7 cellular contexts compared by ENCODE assay signal in the genomic region with DNA sequence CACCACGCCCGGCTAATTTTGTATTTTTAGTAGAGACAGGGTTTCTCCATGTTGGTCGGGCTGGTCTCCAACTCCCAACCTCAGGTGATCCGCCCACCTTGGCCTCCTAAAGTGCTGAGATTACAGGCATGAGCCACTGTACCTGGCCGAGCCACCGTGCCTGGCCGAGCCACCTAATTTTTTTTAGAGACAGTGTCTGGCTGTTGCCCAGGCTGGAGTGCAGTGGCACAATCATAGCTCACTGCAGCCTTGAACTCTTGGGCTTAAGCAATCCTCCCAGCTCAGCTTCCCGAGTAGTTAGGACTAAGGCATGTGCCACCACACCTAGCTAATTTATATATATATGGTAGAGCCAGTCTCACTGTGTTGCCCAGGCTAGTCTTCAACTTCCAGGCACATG. TPM values are rescaled to one million over a fixed set of nuclear protein-coding genes. Genes with fewer than 3 reads are reported as not detected.
DNase-seq lines count a peak whose midpoint lies in the region; ATAC-seq, FAIRE-seq and TF ChIP-seq lines count a peak whose summit lies in the region.
"Not testable (repeated sequence)": the region's sequence is repeated elsewhere in the genome, so short reads cannot be mapped to it uniquely, and the experiment has no call there.

No MANE protein-coding gene starts in this region.

- H3K36me3 Mint-ChIP-seq in activated T-cell treated with anti-CD3 and anti-CD28 coated beads, Interleukin-2, amount 50 U/mL, for 72 hours (ENCODE audit: insufficient read depth in 2 of 2), result peaks cover 19 to 27% of the 10 kb centered on the region in 2 donors
- H3K36me3 Mint-ChIP-seq in chondrocyte (ENCODE audit: low read depth), result peaks cover 18% of the 10 kb centered on the region
- peaks cover 39% of the 10 kb centered on the region for H3K36me3 Mint-ChIP-seq in natural killer cell treated with Interleukin-12 subunit alpha and Interleukin-12 subunit beta and Interleukin-15 and Interleukin-18, amount 100 ng/mL, for 72 hours
- H3K36me3 Mint-ChIP-seq in stimulated activated memory B cell treated with anti-CD40 and anti-IgM and Interleukin-4, amounts not matched to agents 10 μg/mL and 1 μg/mL and 100 μg/mL, for 72 hours, result peaks cover 51% of the 10 kb centered on the region

- not testable (repeated sequence) for FAIRE-seq in keratinocyte (lab: Jason Lieb, UNC)

- 0 out of 2 replicates have a peak overlapping the region, but pooled peaks have one; percentile 15 for H3K9ac ChIP-seq in DND-41 (ENCODE audit: low read depth, low read length)
- H3K9ac ChIP-seq in keratinocyte (ENCODE audit: control insufficient read depth, extremely low read depth, insufficient read depth, low read length), result not testable (repeated sequence)

- H3K4me3 ChIP-seq in DND-41 (ENCODE audit: low read depth in 1 of 2, low read length in 2 of 2); RWPE2 (ENCODE audit: severe bottlenecking); keratinocyte (ENCODE audit: control insufficient read depth in 2 of 3, extremely low read depth in 1 of 3, insufficient read depth in 2 of 3, low read depth in 1 of 3, low read length in 3 of 3): not testable (repeated sequence)

- not testable (repeated sequence) for H3K27me3 ChIP-seq in DND-41 (ENCODE audit: insufficient read depth, low read length, poor library complexity); RWPE2 (ENCODE audit: insufficient read depth, poor library complexity, severe bottlenecking); keratinocyte (ENCODE audit: control insufficient read depth, extremely low read depth, insufficient read depth, low read length)

- H3K27me3 Mint-ChIP-seq in activated T-cell treated with anti-CD3 and anti-CD28 coated beads, Interleukin-2, amount 50 U/mL, for 72 hours (ENCODE audit: low read depth); chondrocyte (ENCODE audit: low read depth); natural killer cell treated with Interleukin-12 subunit alpha and Interleukin-12 subunit beta and Interleukin-15 and Interleukin-18, amount 100 ng/mL, for 72 hours; stimulated activated memory B cell treated with anti-CD40 and anti-IgM and Interleukin-4, amounts not matched to agents 10 μg/mL and 1 μg/mL and 100 μg/mL, for 72 hours: not testable (repeated sequence)

- H4K20me1 ChIP-seq in DND-41 (ENCODE audit: insufficient read depth, low read length), result peaks cover 53% of the 10 kb centered on the region
- H4K20me1 ChIP-seq in keratinocyte (ENCODE audit: control insufficient read depth, extremely low read depth, insufficient read depth, low read length), result not testable (repeated sequence)

- peak overlapping the region; percentile 31 for H3K4me2 ChIP-seq in DND-41 (ENCODE audit: insufficient read depth, low read length)
- H3K4me2 ChIP-seq in keratinocyte (ENCODE audit: control insufficient read depth, extremely low read depth, insufficient read depth, low read depth, low read length), result peak overlapping the region; percentile 34

- peaks cover 70% of the 10 kb centered on the region for H3K4me1 Mint-ChIP-seq in activated T-cell treated with anti-CD3 and anti-CD28 coated beads, Interleukin-2, amount 50 U/mL, for 72 hours (ENCODE audit: low read depth)
- H3K4me1 Mint-ChIP-seq in chondrocyte (ENCODE audit: low read depth), result peaks cover 59% of the 10 kb centered on the region
- peaks cover 51 to 59% of the 10 kb centered on the region in 2 donors for H3K4me1 Mint-ChIP-seq in natural killer cell treated with Interleukin-12 subunit alpha and Interleukin-12 subunit beta and Interleukin-15 and Interleukin-18, amount 100 ng/mL, for 72 hours (ENCODE audit: low read depth in 2 of 2)
- H3K4me1 Mint-ChIP-seq in stimulated activated memory B cell treated with anti-CD40 and anti-IgM and Interleukin-4, amounts not matched to agents 10 μg/mL and 1 μg/mL and 100 μg/mL, for 72 hours, result peaks cover 56% of the 10 kb centered on the region

- not testable (repeated sequence) for H2AFZ ChIP-seq in DND-41 (ENCODE audit: low read depth, low read length); keratinocyte (ENCODE audit: control insufficient read depth, low read length)

- peaks cover 66% of the 10 kb centered on the region for H3K4me1 ChIP-seq in DND-41 (ENCODE audit: insufficient read depth, low read length)
- peaks cover 45% of the 10 kb centered on the region for H3K4me1 ChIP-seq in RWPE2 (ENCODE audit: insufficient read depth, poor library complexity, severe bottlenecking)
- peaks cover 61% of the 10 kb centered on the region for H3K4me1 ChIP-seq in keratinocyte (ENCODE audit: control insufficient read depth, extremely low read depth, insufficient read depth, low read length)

- not testable (repeated sequence) for H3K9me3 ChIP-seq in DND-41 (ENCODE audit: insufficient read depth, low read length, severe bottlenecking); RWPE2 (ENCODE audit: severe bottlenecking); keratinocyte (ENCODE audit: control insufficient read depth, low read depth, low read length)

- not testable (repeated sequence) for H3K27ac Mint-ChIP-seq in activated T-cell treated with anti-CD3 and anti-CD28 coated beads, Interleukin-2, amount 50 U/mL, for 72 hours
- H3K27ac Mint-ChIP-seq in chondrocyte (ENCODE audit: unreplicated experiment), result peak overlapping the region; percentile 22
- peak overlapping the region; percentile 6 to 68 for H3K27ac Mint-ChIP-seq in natural killer cell treated with Interleukin-12 subunit alpha and Interleukin-12 subunit beta and Interleukin-15 and Interleukin-18, amount 100 ng/mL, for 72 hours
- peak overlapping the region; percentile 53 for H3K27ac Mint-ChIP-seq in stimulated activated memory B cell treated with anti-CD40 and anti-IgM and Interleukin-4, amounts not matched to agents 10 μg/mL and 1 μg/mL and 100 μg/mL, for 72 hours

- peak overlapping the region; percentile 8 to 33 for H3K4me3 Mint-ChIP-seq in activated T-cell treated with anti-CD3 and anti-CD28 coated beads, Interleukin-2, amount 50 U/mL, for 72 hours
- H3K4me3 Mint-ChIP-seq in chondrocyte (ENCODE audit: unreplicated experiment); natural killer cell treated with Interleukin-12 subunit alpha and Interleukin-12 subunit beta and Interleukin-15 and Interleukin-18, amount 100 ng/mL, for 72 hours; stimulated activated memory B cell treated with anti-CD40 and anti-IgM and Interleukin-4, amounts not matched to agents 10 μg/mL and 1 μg/mL and 100 μg/mL, for 72 hours: not testable (repeated sequence)

- not testable (repeated sequence) for TF ChIP-seq CTCF in DND-41 (IDR thresholded peaks at IDR 0.05; ENCODE audit: borderline replicate concordance, extremely low read depth, low read length, poor library complexity, severe bottlenecking); RWPE2 (IDR thresholded peaks at IDR 0.05; ENCODE audit: poor library complexity, severe bottlenecking); chondrocyte (IDR thresholded peaks at IDR 0.05); keratinocyte (optimal IDR thresholded peaks at IDR 0.05 in 1 of 3, IDR thresholded peaks at IDR 0.05 in 1 of 3, conservative IDR thresholded peaks at IDR 0.05 in 1 of 3; ENCODE audit: extremely low read depth in 1 of 3, insufficient read depth in 2 of 3, low read length in 3 of 3)

- H3K79me2 ChIP-seq in DND-41 (ENCODE audit: insufficient read depth, low read length), result peaks cover 89% of the 10 kb centered on the region
- peaks cover 66% of the 10 kb centered on the region for H3K79me2 ChIP-seq in keratinocyte (ENCODE audit: control insufficient read depth, insufficient read depth, low read length)

- not testable (repeated sequence) for DNase-seq in DND-41; RWPE2 (ENCODE audit: low spot score); activated T-cell treated with anti-CD3 and anti-CD28 coated beads, Interleukin-2, amount 50 U/mL, for 72 hours; keratinocyte (ENCODE audit: low read depth, low spot score); natural killer cell treated with Interleukin-12 subunit alpha and Interleukin-12 subunit beta and Interleukin-15 and Interleukin-18, amount 100 ng/mL, for 72 hours (ENCODE audit: low spot score)
- DNase-seq in chondrocyte (ENCODE audit: low spot score), result peak; percentile 34

- H3K27ac ChIP-seq in DND-41 (ENCODE audit: low read length), result peak overlapping the region; percentile 37
- H3K27ac ChIP-seq in RWPE2 (ENCODE audit: poor library complexity, severe bottlenecking), result peak overlapping the region; percentile 24
- H3K27ac ChIP-seq in keratinocyte (ENCODE audit: control insufficient read depth, insufficient read depth, low read length), result peak overlapping the region; percentile 10

- peaks cover 59% of the 10 kb centered on the region for H3K36me3 ChIP-seq in DND-41 (ENCODE audit: insufficient read depth, low read length)
- peaks cover 58% of the 10 kb centered on the region for H3K36me3 ChIP-seq in RWPE2 (ENCODE audit: low read depth)
- H3K36me3 ChIP-seq in keratinocyte (ENCODE audit: control insufficient read depth in 2 of 2, extremely low read depth in 1 of 2, insufficient read depth in 2 of 2, low read length in 2 of 2), result peaks cover 0 to 20% of the 10 kb centered on the region in 2 experiments

- H3K9me3 Mint-ChIP-seq in activated T-cell treated with anti-CD3 and anti-CD28 coated beads, Interleukin-2, amount 50 U/mL, for 72 hours; chondrocyte (ENCODE audit: low read depth); natural killer cell treated with Interleukin-12 subunit alpha and Interleukin-12 subunit beta and Interleukin-15 and Interleukin-18, amount 100 ng/mL, for 72 hours; stimulated activated memory B cell treated with anti-CD40 and anti-IgM and Interleukin-4, amounts not matched to agents 10 μg/mL and 1 μg/mL and 100 μg/mL, for 72 hours: not testable (repeated sequence)

- dilution Hi-C loops in keratinocyte (cut with MboI; ENCODE audit: extremely low pct_ligation_motif_present, low sequenced_read_pairs), result not testable (repeated sequence)

- not testable (repeated sequence) for H3K9me1 ChIP-seq in keratinocyte (ENCODE audit: control insufficient read depth, extremely low read depth, insufficient read depth, low read length)

- not testable (repeated sequence) for ATAC-seq in DND-41 (ENCODE audit: insufficient read depth, low read depth); RWPE2 (ENCODE audit: low read depth); activated T-cell treated with anti-CD3 and anti-CD28 coated beads, Interleukin-2, amount 50 U/mL, for 72 hours (replicated peaks in 1 of 2); natural killer cell treated with Interleukin-12 subunit alpha and Interleukin-12 subunit beta and Interleukin-15 and Interleukin-18, amount 100 ng/mL, for 72 hours; stimulated activated memory B cell treated with anti-CD40 and anti-IgM and Interleukin-4, amounts not matched to agents 10 μg/mL and 1 μg/mL and 100 μg/mL, for 72 hours

RNA-seq across cellular contexts. Expression of a gene that starts 2.6 kb away (rescaled TPM):
- total RNA-seq in activated T-cell treated with anti-CD3 and anti-CD28 coated beads, Interleukin-2, amount 50 U/mL, for 72 hours, result 100 to 1,000 TPM; 127 to 131 TPM
- total RNA-seq in chondrocyte, result 91.3 to 106 TPM (median 100 TPM) in 3 replicates
- 57.5 to 68.4 TPM (median 58.4 TPM) in 3 replicates for polyA plus RNA-seq in keratinocyte
- 19.2 TPM for polyA plus RNA-seq in keratinocyte (2011; ENCODE audit: low read depth)
- polyA plus RNA-seq in keratinocyte (2011; cell fraction: cytosol; rRNA removed), result 52.9 and 60.9 TPM in 2 replicates
- polyA plus RNA-seq in keratinocyte (2011; cell fraction: nucleus; rRNA removed), result 147 and 198 TPM in 2 replicates
- polyA plus RNA-seq in keratinocyte (2012; ENCODE audit: low replicate concordance), result 66.7 and 92.1 TPM in 2 replicates
- polyA minus RNA-seq in keratinocyte, result 107 to 195 TPM (median 126 TPM) in 3 replicates
- polyA minus RNA-seq in keratinocyte (2011; cell fraction: cytosol; rRNA and poly(A)+ RNA removed), result 85.4 TPM
- polyA minus RNA-seq in keratinocyte (2011; cell fraction: nucleus; rRNA and poly(A)+ RNA removed), result 171 and 181 TPM in 2 replicates
- total RNA-seq in natural killer cell treated with Interleukin-12 subunit alpha and Interleukin-12 subunit beta and Interleukin-15 and Interleukin-18, amount 100 ng/mL, for 72 hours, result 100 to 1,000 TPM; 205 to 211 TPM

RNA-seq across cellular contexts. Expression of a gene that starts 35.0 kb away (rescaled TPM):
- total RNA-seq in activated T-cell treated with anti-CD3 and anti-CD28 coated beads, Interleukin-2, amount 50 U/mL, for 72 hours, result 10 to 100 TPM; 18.9 to 23.1 TPM
- 6.6 to 10.1 TPM (median 7.0 TPM) in 3 replicates for total RNA-seq in chondrocyte
- polyA plus RNA-seq in keratinocyte, result 3.5 to 6.3 TPM (median 4.1 TPM) in 3 replicates
- 0.40 TPM for polyA plus RNA-seq in keratinocyte (2011; ENCODE audit: low read depth)
- 1.8 and 2.4 TPM in 2 replicates for polyA plus RNA-seq in keratinocyte (2011; cell fraction: cytosol; rRNA removed)
- polyA plus RNA-seq in keratinocyte (2011; cell fraction: nucleus; rRNA removed), result 7.1 and 8.3 TPM in 2 replicates
- 0.59 and 5.2 TPM in 2 replicates for polyA plus RNA-seq in keratinocyte (2012; ENCODE audit: low replicate concordance)
- polyA minus RNA-seq in keratinocyte, result 9.2 to 15.3 TPM (median 9.9 TPM) in 3 replicates
- polyA minus RNA-seq in keratinocyte (2011; cell fraction: cytosol; rRNA and poly(A)+ RNA removed), result 7.9 TPM
- polyA minus RNA-seq in keratinocyte (2011; cell fraction: nucleus; rRNA and poly(A)+ RNA removed), result 8.3 and 8.9 TPM in 2 replicates
- total RNA-seq in natural killer cell treated with Interleukin-12 subunit alpha and Interleukin-12 subunit beta and Interleukin-15 and Interleukin-18, amount 100 ng/mL, for 72 hours, result 10 to 100 TPM; 25.1 to 26.3 TPM
